1 cellular context compared by ENCODE assay signal in the genomic region with DNA sequence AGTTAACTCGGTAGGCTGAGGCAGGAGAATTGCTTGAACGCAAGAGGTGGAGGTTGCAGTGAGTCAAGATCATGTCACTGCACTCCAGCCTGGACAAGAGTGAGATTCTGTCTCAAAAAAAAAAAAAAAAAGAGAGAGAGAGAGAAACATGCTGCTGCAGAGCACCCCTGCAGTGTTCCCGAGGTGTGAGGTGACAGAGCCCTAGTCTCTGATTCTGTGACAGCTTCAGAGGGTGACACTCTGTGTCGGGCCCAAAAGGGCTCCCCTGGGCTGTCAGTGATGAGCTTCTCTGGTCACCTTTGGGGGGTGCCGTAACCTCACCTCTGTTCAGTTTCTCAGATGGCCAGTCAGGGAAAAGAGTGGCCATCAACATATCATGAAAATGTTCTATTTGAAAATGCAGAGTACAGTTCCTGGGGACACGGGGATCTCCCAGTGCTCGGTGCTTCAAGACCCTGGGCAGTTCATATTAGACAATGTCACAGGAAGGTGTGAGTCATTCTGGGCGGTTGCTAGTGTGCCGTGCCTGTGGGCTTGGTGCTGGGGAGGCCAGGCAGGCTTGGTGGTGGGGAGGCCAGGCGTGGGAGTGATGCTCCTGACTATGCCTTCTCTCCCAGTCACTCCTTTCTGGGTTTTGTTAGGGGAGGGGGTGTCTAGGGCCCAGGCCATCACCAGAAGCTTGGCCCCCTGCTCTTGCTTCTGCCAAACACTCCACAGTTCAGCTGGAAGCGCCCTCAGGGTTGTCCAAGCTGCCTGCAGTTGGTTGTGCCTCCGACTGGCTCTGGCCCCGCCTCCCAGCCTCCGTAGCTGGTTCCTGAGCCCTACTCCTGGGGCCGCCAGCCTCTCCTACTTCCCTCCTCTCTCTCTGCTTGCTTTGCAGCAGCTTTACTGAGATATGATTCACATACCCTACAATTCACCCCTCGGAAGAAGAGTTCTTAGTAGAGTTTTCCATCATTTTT.
TF ChIP-seq lines count a peak whose summit lies in the region.

No MANE protein-coding gene starts in this region.

TF ChIP-seq in H1, 55 proteins besides CTCF, POLR2A, EP300 and RAD21 (continued from another document):
- TF ChIP-seq CBX8 (IDR thresholded peaks at IDR 0.05; ENCODE audit: borderline replicate concordance, low read depth, low read length), result no peak
